Comparison of ENCODE assay signal across 12 cellular contexts in the genomic region with DNA sequence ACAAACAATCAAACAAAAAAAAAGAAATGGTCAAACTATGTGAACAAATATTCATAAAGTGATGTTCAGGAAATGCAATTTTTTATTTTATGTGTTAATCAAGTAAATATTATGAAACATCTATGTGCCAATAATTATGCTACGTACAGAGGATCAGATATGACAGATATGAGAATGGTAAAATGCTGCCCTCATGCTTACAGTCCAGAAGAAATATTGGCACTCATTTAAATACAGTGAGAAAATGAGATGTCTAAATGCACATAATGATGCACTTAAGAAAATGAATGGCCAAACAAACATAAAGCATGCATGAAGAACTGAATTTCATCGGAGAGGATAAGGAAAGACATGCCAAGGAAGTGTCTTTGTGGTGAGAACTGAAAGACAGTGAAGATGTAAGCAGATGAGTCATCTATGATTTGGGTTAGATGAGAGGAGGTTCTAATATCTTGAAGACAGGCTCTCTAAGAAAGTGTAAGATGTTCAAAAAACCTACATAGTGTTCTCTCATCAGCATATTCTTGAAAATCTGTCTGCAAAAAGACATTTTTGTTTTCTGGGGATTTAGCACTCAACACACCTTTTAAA.
A peak's percentile ranks its signal among the peaks of the same experiment; 100 is the strongest.
DNase-seq lines count a peak whose midpoint lies in the region; ATAC-seq and TF ChIP-seq lines count a peak whose summit lies in the region.
"Had no signal": no experiment of that assay in that cellular context is flagged by ENCODE, and none has a peak within 500 bp of the region (broad histone marks: within the 10 kb centered on the region; RNA-seq: fewer than 3 reads in every experiment).

No MANE protein-coding gene starts in this region.

- TF ChIP-seq CTCF in OCI-LY3 (IDR thresholded peaks at IDR 0.05; ENCODE audit: low read depth, low read length), result no peak
- no peak for TF ChIP-seq CTCF in smooth muscle cell (IDR thresholded peaks at IDR 0.05; ENCODE audit: borderline replicate concordance, insufficient read depth, poor library complexity, severe bottlenecking)
- no peak for TF ChIP-seq CTCF in WERI-Rb-1 (IDR thresholded peaks at IDR 0.05; ENCODE audit: low read depth, low read length)

- H3K36me3 ChIP-seq in OCI-LY3 (replicated peaks; ENCODE audit: low read depth, low read length) (no peaks in the 10 kb centered on the region), smooth muscle cell (ENCODE audit: low read depth) (no peaks in the 10 kb centered on the region), WERI-Rb-1 (no peaks in the 10 kb centered on the region)
- H3K36me3 ChIP-seq: SJSA1 had no signal

- H3K4me2 ChIP-seq in OCI-LY3 (ENCODE audit: low read length), result peak overlapping the region; percentile 18
- peak overlapping the region; percentile 51 for H3K4me2 ChIP-seq in smooth muscle cell

- no peaks in the 10 kb centered on the region for H4K20me1 ChIP-seq in OCI-LY3 (ENCODE audit: insufficient read depth, low read length)
- no peaks in the 10 kb centered on the region for H4K20me1 ChIP-seq in smooth muscle cell (ENCODE audit: low read depth)

- H3K9ac ChIP-seq in OCI-LY3 (ENCODE audit: low read length), result no peak overlapping the region
- no peak overlapping the region for H3K9ac ChIP-seq in smooth muscle cell (ENCODE audit: low read depth)

- H3K4me1 ChIP-seq in OCI-LY3 (ENCODE audit: low read length) (peaks cover 9% of the 10 kb centered on the region), smooth muscle cell (ENCODE audit: low read depth) (no peaks in the 10 kb centered on the region)
- H3K4me1 ChIP-seq: SJSA1 had no signal

- H3K79me2 ChIP-seq in OCI-LY3 (ENCODE audit: low read length) (no peaks in the 10 kb centered on the region), smooth muscle cell (ENCODE audit: low read depth) (no peaks in the 10 kb centered on the region)

- H2AFZ ChIP-seq in OCI-LY3 (ENCODE audit: low read depth, low read length) (no peak overlapping the region), smooth muscle cell (ENCODE audit: low read depth) (no peak overlapping the region)

- H3K27me3 ChIP-seq in OCI-LY3 (ENCODE audit: low read depth, low read length) (no peaks in the 10 kb centered on the region), smooth muscle cell (ENCODE audit: low read depth) (no peaks in the 10 kb centered on the region), WERI-Rb-1 (ENCODE audit: insufficient read depth, low read depth, severe bottlenecking) (no peaks in the 10 kb centered on the region)
- H3K27me3 ChIP-seq: SJSA1 had no signal

- peak; percentile 96 for ATAC-seq in HG03039 (IDR thresholded peaks at IDR 0.05; ENCODE audit: unreplicated experiment)

- DNase-seq in NCI-H1436 (lab: John Stamatoyannopoulos, UW), result peak; percentile 10
- no peak for DNase-seq in NCI-H1436 treated with DMSO at 0.1 percent for 48 hours (lab: John Stamatoyannopoulos, UW)
- DNase-seq in smooth muscle cell (lab: John Stamatoyannopoulos, UW; ENCODE audit: unreplicated experiment), result no peak
- no peak for DNase-seq in WERI-Rb-1
- DNase-seq in activated naive CD4-positive, alpha-beta T cell treated with Interleukin-2 at 50 U/mL for 16 hours, result no peak
- no peak for DNase-seq in effector CD8-positive, alpha-beta T cell (lab: John Stamatoyannopoulos, UW)
- DNase-seq: activated naive CD8-positive, alpha-beta T cell treated with anti-CD3 and anti-CD28 coated beads, Interleukin-2, amount 10 ng/mL, durations not matched to agents 7 days and 5 days; midbrain had no signal

- no peak overlapping the region for H3K4me3 ChIP-seq in OCI-LY3 (ENCODE audit: low read length)
- no peak overlapping the region for H3K4me3 ChIP-seq in smooth muscle cell
- no peak overlapping the region for H3K4me3 ChIP-seq in WERI-Rb-1 (ENCODE audit: low read depth, low read length)
- H3K4me3 ChIP-seq: SJSA1 had no signal

- H3F3A ChIP-seq in smooth muscle cell (ENCODE audit: low read depth), result no peaks in the 10 kb centered on the region

- WGBS in smooth muscle cell (ENCODE audit: low lambda C conversion rate), result 42% methylated on average over 2 of the region's 2 CpGs

- no peaks in the 10 kb centered on the region for H3K9me3 ChIP-seq in OCI-LY3 (ENCODE audit: insufficient read depth, low read length)
- no peaks in the 10 kb centered on the region for H3K9me3 ChIP-seq in smooth muscle cell (replicated peaks; ENCODE audit: low read depth)
- H3K9me3 ChIP-seq in WERI-Rb-1 (ENCODE audit: severe bottlenecking), result no peaks in the 10 kb centered on the region
- H3K9me3 ChIP-seq: SJSA1 had no signal

- H3K27ac ChIP-seq in OCI-LY3 (ENCODE audit: low read length) (no peak overlapping the region), smooth muscle cell (ENCODE audit: low read depth) (no peak overlapping the region), WERI-Rb-1 (no peak overlapping the region)
- H3K27ac ChIP-seq: 22Rv1, SJSA1 had no signal
